In genomic region chr19:44783545-44783944, GRCh38 we compare ENCODE assay signal across 22 cellular contexts. TPM values are rescaled to one million over a fixed set of nuclear protein-coding genes. Genes with fewer than 3 reads are reported as not detected.
"Had no signal": no experiment of that assay in that cellular context is flagged by ENCODE, and none has a peak within 500 bp of the region (broad histone marks: within the 10 kb centered on the region; RNA-seq: fewer than 3 reads in every experiment).

No MANE protein-coding gene starts in this region.

- H3K9me3 ChIP-seq: esophagus squamous epithelium, gastroesophageal sphincter, heart right ventricle had no signal

- DNase-seq: activated B cell treated with CpG ODN at 0.5 μM for 24 hours, amniotic stem cell, brain microvascular endothelial cell, esophagus squamous epithelium, foreskin melanocyte had no signal

- H3K4me3 Mint-ChIP-seq: activated B cell treated with CpG ODN at 0.5 μM for 24 hours; activated CD8-positive, alpha-beta T cell treated with anti-CD3 and anti-CD28 coated beads for 36 hours; activated T-cell treated with anti-CD3 and anti-CD28 coated beads, Interleukin-2, amount 50 U/mL, for 4 hours had no signal

- H3K27ac ChIP-seq: brain microvascular endothelial cell, coronary artery, epithelial cell of prostate, gastroesophageal sphincter, heart right ventricle, WERI-Rb-1 had no signal

- H3K27ac Mint-ChIP-seq: activated B cell treated with CpG ODN at 0.5 μM for 24 hours; activated CD8-positive, alpha-beta T cell treated with anti-CD3 and anti-CD28 coated beads for 36 hours; activated naive CD8-positive, alpha-beta T cell; activated T-helper 17 cell treated with anti-CD3 and anti-CD28 coated beads, Interleukin-2, amount 50 U/mL, for 72 hours had no signal

- H3K4me3 ChIP-seq: esophagus squamous epithelium, gastroesophageal sphincter, heart right ventricle had no signal

- H3K9me3 Mint-ChIP-seq: activated B cell treated with CpG ODN at 0.5 μM for 24 hours; activated CD8-positive, alpha-beta T cell treated with anti-CD3 and anti-CD28 coated beads for 36 hours; activated T-cell treated with anti-CD3 and anti-CD28 coated beads, Interleukin-2, amount 50 U/mL, for 4 hours; activated T-helper 17 cell treated with anti-CD3 and anti-CD28 coated beads, Interleukin-2, amount 50 U/mL, for 72 hours; central memory CD8-positive, alpha-beta T cell had no signal

- H3K27me3 ChIP-seq: brain microvascular endothelial cell, esophagus squamous epithelium, heart right ventricle had no signal

- H3K36me3 Mint-ChIP-seq: activated naive CD8-positive, alpha-beta T cell had no signal

- H3K36me3 ChIP-seq: brain microvascular endothelial cell, gastroesophageal sphincter, heart right ventricle, WERI-Rb-1 had no signal

RNA-seq across cellular contexts. Expression of gene CBLC, which starts 5.9 kb away (rescaled TPM):
- total RNA-seq: activated B cell treated with CpG ODN at 0.5 μM for 24 hours; activated CD8-positive, alpha-beta T cell treated with anti-CD3 and anti-CD28 coated beads for 36 hours; activated T-helper 17 cell treated with anti-CD3 and anti-CD28 coated beads, Interleukin-2, amount 50 U/mL, for 72 hours; astrocyte; cardiac septum; dermis blood vessel endothelial cell; endothelial cell of umbilical vein; glomerular endothelial cell; T-helper 1 cell treated with Interleukin-12 subunit alpha and Interleukin-12 subunit beta and Interleukin-4 antibody, amounts not matched to agents 30 ng/mL and 1 ng/mL, for 36 hours had no signal
- polyA plus RNA-seq: fibroblast of lung, heart right ventricle had no signal

RNA-seq across cellular contexts. Expression of gene BCAM, which starts 25.4 kb away (rescaled TPM):
- total RNA-seq: activated B cell treated with CpG ODN at 0.5 μM for 24 hours; activated CD8-positive, alpha-beta T cell treated with anti-CD3 and anti-CD28 coated beads for 36 hours; activated T-helper 17 cell treated with anti-CD3 and anti-CD28 coated beads, Interleukin-2, amount 50 U/mL, for 72 hours; T-helper 1 cell treated with Interleukin-12 subunit alpha and Interleukin-12 subunit beta and Interleukin-4 antibody, amounts not matched to agents 30 ng/mL and 1 ng/mL, for 36 hours had no signal
